In the genomic region with DNA sequence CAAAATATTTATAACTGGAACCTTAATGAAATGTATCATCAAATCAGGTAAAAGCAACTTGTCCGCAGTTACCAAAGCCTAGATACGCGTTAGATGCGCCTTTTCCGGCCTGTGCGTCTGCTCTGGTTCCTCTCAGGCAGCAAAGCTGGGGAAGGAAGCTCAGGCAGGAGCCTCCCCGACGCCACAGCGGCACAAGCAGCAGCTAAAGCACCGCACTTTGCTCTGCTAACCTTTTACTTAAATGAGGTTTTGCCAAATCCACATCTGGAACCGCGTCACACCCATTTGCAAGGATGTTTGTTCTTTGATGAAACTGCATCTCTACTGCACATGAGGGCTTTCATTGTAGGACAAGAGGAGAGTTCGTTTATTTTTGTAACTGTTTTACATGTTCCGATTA, we compare ENCODE assay signal across 15 cellular contexts. TPM values are rescaled to one million over a fixed set of nuclear protein-coding genes. Genes with fewer than 3 reads are reported as not detected.
DNase-seq lines count a peak whose midpoint lies in the region; ATAC-seq, FAIRE-seq and TF ChIP-seq lines count a peak whose summit lies in the region.
"Had no signal": no experiment of that assay in that cellular context is flagged by ENCODE, and none has a peak within 500 bp of the region (broad histone marks: within the 10 kb centered on the region; RNA-seq: fewer than 3 reads in every experiment).

No MANE protein-coding gene starts in this region.

- H3K36me3 Mint-ChIP-seq in chondrocyte (ENCODE audit: low read depth), result peaks cover 67% of the 10 kb centered on the region

- H3F3A ChIP-seq in SK-N-SH (replicated peaks; ENCODE audit: insufficient read depth), result peaks cover 18% of the 10 kb centered on the region

- no peaks in the 10 kb centered on the region for H3K79me2 ChIP-seq in SK-N-SH (ENCODE audit: insufficient read depth)
- H3K79me2 ChIP-seq in trophoblast cell (ENCODE audit: control insufficient read depth, insufficient read depth, low read length, poor library complexity), result peaks cover 2% of the 10 kb centered on the region

- H3K23ac ChIP-seq in trophoblast cell (ENCODE audit: low read length), result no peak overlapping the region

- no peak overlapping the region for H2BK12ac ChIP-seq in trophoblast cell (ENCODE audit: low read length)

- H3K36me3 ChIP-seq in SK-N-SH (replicated peaks in 1 of 2; ENCODE audit: control insufficient read depth in 1 of 2, insufficient read depth in 2 of 2, low read length in 1 of 2) (peaks cover 20 to 21% of the 10 kb centered on the region in 2 experiments), kidney (ENCODE audit: control insufficient read depth in 1 of 2, insufficient read depth in 2 of 2, low read length in 2 of 2) (no peaks in the 10 kb centered on the region), thoracic aorta (peaks cover 38% of the 10 kb centered on the region), trophoblast cell (ENCODE audit: control insufficient read depth in 1 of 2, insufficient read depth in 2 of 2, low read length in 2 of 2) (no peaks in the 10 kb centered on the region)
- H3K36me3 ChIP-seq: HAP-1 had no signal

- TF ChIP-seq CTCF in SK-N-SH (IDR thresholded peaks at IDR 0.05) (no peak), chondrocyte (IDR thresholded peaks at IDR 0.05) (no peak), kidney (IDR thresholded peaks at IDR 0.05; ENCODE audit: borderline replicate concordance, extremely low read depth, insufficient read depth) (no peak), thoracic aorta (IDR thresholded peaks at IDR 0.05) (no peak)

- H2AK5ac ChIP-seq in trophoblast cell (ENCODE audit: low read length), result no peak overlapping the region

- H3K27me3 ChIP-seq in SK-N-SH (ENCODE audit: insufficient read depth), result no peaks in the 10 kb centered on the region
- H3K27me3 ChIP-seq in thoracic aorta (replicated peaks; ENCODE audit: insufficient read depth), result no peaks in the 10 kb centered on the region
- no peaks in the 10 kb centered on the region for H3K27me3 ChIP-seq in trophoblast cell (ENCODE audit: insufficient read depth, low read length)

- CTCF ChIA-PET in SK-N-SH (lab: Yijun Ruan, JAX), result no interaction called here
- CTCF ChIA-PET in HEK293T (lab: Yijun Ruan, JAX), result no interaction called here

- peak overlapping the region; percentile 45 for H3K27ac Mint-ChIP-seq in chondrocyte (ENCODE audit: unreplicated experiment)

- H3K14ac ChIP-seq in trophoblast cell (ENCODE audit: low read length), result no peak overlapping the region

- H3K27me3 Mint-ChIP-seq in chondrocyte (ENCODE audit: low read depth), result no peaks in the 10 kb centered on the region

- no peaks in the 10 kb centered on the region for H3K9me2 ChIP-seq in SK-N-SH

- intact Hi-C loops in kidney (cut with DNase I), result no loop called here

- no peak overlapping the region for H3K4ac ChIP-seq in trophoblast cell (ENCODE audit: low read depth, low read length)

- ATAC-seq in SK-N-SH treated with all-trans-retinoic acid at 6 μM for 48 hours (no peak), thoracic aorta (ENCODE audit: insufficient number of reproducible peaks, low FRiP score, low read depth) (no peak)

- H3K27ac ChIP-seq in SK-N-SH (ENCODE audit: low read depth in 2 of 2, low read length in 1 of 2), result no peak overlapping the region
- H3K27ac ChIP-seq in kidney (ENCODE audit: low read depth in 2 of 2, low read length in 2 of 2), result no peak overlapping the region
- peak overlapping the region; percentile 3 to 97 for H3K27ac ChIP-seq in thoracic aorta
- no peak overlapping the region for H3K27ac ChIP-seq in trophoblast cell (ENCODE audit: low read depth, low read length)
- H3K27ac ChIP-seq: 22Rv1, C4-2B had no signal

- DNase-seq in SK-N-SH (peak; percentile 0), chondrocyte (ENCODE audit: low spot score) (no peak), kidney (peak; percentile 24), thoracic aorta (ENCODE audit: low spot score) (no peak), trophoblast cell (no peak), HEK293T (ENCODE audit: extremely low spot score) (no peak), NOMO-1 (lab: John Stamatoyannopoulos, UW; ENCODE audit: unreplicated experiment in 2 of 2) (no peak)
- DNase-seq: NCI-H1436, NCI-H2029 treated with DMSO at 0.1 percent for 48 hours, NCI-H510A, SIG-M5 had no signal

- POLR2A ChIA-PET in SK-N-SH (lab: Yijun Ruan, JAX) (no interaction called here), HEK293T (lab: Yijun Ruan, JAX) (no interaction called here)

- H3K4me2 ChIP-seq in SK-N-SH, result no peak overlapping the region
- no peak overlapping the region for H3K4me2 ChIP-seq in trophoblast cell (ENCODE audit: low read length)

- peaks cover 4% of the 10 kb centered on the region for H3K9me3 Mint-ChIP-seq in chondrocyte (ENCODE audit: low read depth)

- H3K9ac ChIP-seq in SK-N-SH (no peak overlapping the region), kidney (ENCODE audit: low read length in 2 of 2) (no peak overlapping the region), trophoblast cell (ENCODE audit: low read length) (no peak overlapping the region)

- no peak for FAIRE-seq in kidney (lab: Jason Lieb, UNC)

- H3K4me1 ChIP-seq in SK-N-SH (ENCODE audit: control insufficient read depth in 1 of 2, insufficient read depth in 2 of 2, low read depth in 1 of 2, low read length in 1 of 2) (peaks cover 0 to 11% of the 10 kb centered on the region in 2 experiments; a peak in 3 of 4 replicates), kidney (ENCODE audit: control insufficient read depth in 1 of 2, insufficient read depth in 1 of 2, low read depth in 1 of 2, low read length in 2 of 2) (peaks cover 3 to 4% of the 10 kb centered on the region in 2 donors), thoracic aorta (ENCODE audit: control insufficient read depth in 1 of 2, low read depth in 2 of 2) (peaks cover 16 to 32% of the 10 kb centered on the region in 2 donors), trophoblast cell (ENCODE audit: control insufficient read depth in 1 of 2, insufficient read depth in 2 of 2, low read length in 2 of 2) (peaks cover 0 to 2% of the 10 kb centered on the region in 2 experiments)

- H2BK5ac ChIP-seq in trophoblast cell (ENCODE audit: low read depth, low read length, poor library complexity), result no peak overlapping the region

- no peak overlapping the region for H4K91ac ChIP-seq in trophoblast cell (ENCODE audit: low read depth, low read length)

- peaks cover 42% of the 10 kb centered on the region for H3K4me1 Mint-ChIP-seq in chondrocyte (ENCODE audit: low read depth)

- H2AFZ ChIP-seq in SK-N-SH (ENCODE audit: low read depth), result no peak overlapping the region
- no peak overlapping the region for H2AFZ ChIP-seq in trophoblast cell (ENCODE audit: insufficient read depth, low read length, poor library complexity)

- H4K20me1 ChIP-seq in SK-N-SH (ENCODE audit: insufficient read depth), result no peaks in the 10 kb centered on the region

- no peak overlapping the region for H3K18ac ChIP-seq in trophoblast cell (ENCODE audit: low read length)

- TF ChIP-seq RAD21 in SK-N-SH (IDR thresholded peaks at IDR 0.05; ENCODE audit: low read length), result no peak

- H4K8ac ChIP-seq in trophoblast cell (ENCODE audit: low read depth, low read length), result no peak overlapping the region

- H3K79me1 ChIP-seq in trophoblast cell (ENCODE audit: low read length), result peaks cover 5% of the 10 kb centered on the region

- WGBS in SK-N-SH (ENCODE audit: low lambda C conversion rate), result 83% methylated on average over 13 of the region's 14 CpGs
- WGBS in trophoblast cell (ENCODE audit: extremely low coverage, insufficient coverage, insufficient read length), result no CpG with 5 or more reads among the region's 14 CpGs

- H4K12ac ChIP-seq in trophoblast cell (ENCODE audit: low read depth, low read length), result no peak overlapping the region

- H2BK120ac ChIP-seq in trophoblast cell (ENCODE audit: insufficient read depth, low read length, poor library complexity), result no peak overlapping the region

- no peaks in the 10 kb centered on the region for H3K9me3 ChIP-seq in SK-N-SH
- H3K9me3 ChIP-seq in kidney (ENCODE audit: control insufficient read depth in 1 of 2, low read length in 2 of 2), result no peaks in the 10 kb centered on the region
- no peaks in the 10 kb centered on the region for H3K9me3 ChIP-seq in thoracic aorta
- peaks cover 5% of the 10 kb centered on the region for H3K9me3 ChIP-seq in trophoblast cell (ENCODE audit: insufficient read depth, low read depth, low read length)
- H3K9me3 ChIP-seq: HAP-1 had no signal

- no peak for TF ChIP-seq EP300 in SK-N-SH (IDR thresholded peaks at IDR 0.05; ENCODE audit: borderline replicate concordance in 1 of 2, low read depth in 1 of 2, low read length in 1 of 2)

- H3K4me3 ChIP-seq in SK-N-SH (ENCODE audit: low read depth in 2 of 2, low read length in 1 of 2) (no peak overlapping the region), kidney (ENCODE audit: low read length in 2 of 2) (no peak overlapping the region), thoracic aorta (no peak overlapping the region), trophoblast cell (ENCODE audit: low read depth, low read length) (no peak overlapping the region)
- H3K4me3 ChIP-seq: HAP-1 had no signal

- H3K4me3 Mint-ChIP-seq in chondrocyte (ENCODE audit: unreplicated experiment), result no peak overlapping the region

TF ChIP-seq in SK-N-SH, 30 proteins besides CTCF, POLR2A, EP300 and RAD21 (continues in another document):
- TF ChIP-seq FOSL2 (IDR thresholded peaks at IDR 0.05; ENCODE audit: borderline replicate concordance, low read depth) (no peak), FOXJ3 (CRISPR knock-in tag; IDR thresholded peaks at IDR 0.05) (no peak)

TF ChIP-seq in SK-N-SH treated with all-trans-retinoic acid at 6 μM for 48 hours, 23 proteins besides CTCF, POLR2A, EP300 and RAD21 (continues in another document):
- TF ChIP-seq CSDC2 (CRISPR knock-in tag; IDR thresholded peaks at IDR 0.05), result no peak

TF ChIP-seq in HEK293T, 16 proteins besides CTCF, POLR2A, EP300 and RAD21 (continues in another document):
- TF ChIP-seq FOXM1 (IDR thresholded peaks at IDR 0.05; ENCODE audit: borderline replicate concordance) (no peak), SUZ12 (IDR thresholded peaks at IDR 0.05) (no peak), ARNT (IDR thresholded peaks at IDR 0.05) (no peak), FOXA1 (IDR thresholded peaks at IDR 0.05) (no peak)
- TF ChIP-seq, protein P1, sequence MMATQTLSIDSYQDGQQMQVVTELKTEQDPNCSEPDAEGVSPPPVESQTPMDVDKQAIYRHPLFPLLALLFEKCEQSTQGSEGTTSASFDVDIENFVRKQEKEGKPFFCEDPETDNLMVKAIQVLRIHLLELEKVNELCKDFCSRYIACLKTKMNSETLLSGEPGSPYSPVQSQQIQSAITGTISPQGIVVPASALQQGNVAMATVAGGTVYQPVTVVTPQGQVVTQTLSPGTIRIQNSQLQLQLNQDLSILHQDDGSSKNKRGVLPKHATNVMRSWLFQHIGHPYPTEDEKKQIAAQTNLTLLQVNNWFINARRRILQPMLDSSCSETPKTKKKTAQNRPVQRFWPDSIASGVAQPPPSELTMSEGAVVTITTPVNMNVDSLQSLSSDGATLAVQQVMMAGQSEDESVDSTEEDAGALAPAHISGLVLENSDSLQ (IDR thresholded peaks at IDR 0.05), result no peak

RNA-seq across cellular contexts. Expression of a gene that starts 36.8 kb away (rescaled TPM):
- polyA plus RNA-seq in SK-N-SH (2012; rRNA removed), result 105 and 166 TPM in 2 replicates
- 65.3 and 85.1 TPM in 2 replicates for polyA plus RNA-seq in SK-N-SH (2012; cell fraction: cytosol; rRNA removed)
- polyA plus RNA-seq in SK-N-SH (2012; cell fraction: nucleus; rRNA removed), result 172 and 184 TPM in 2 replicates
- 1,244 to 1,906 TPM (median 1,285 TPM) in 3 replicates for total RNA-seq in chondrocyte
- 33.4 TPM for total RNA-seq in kidney
- 2.7 TPM for polyA plus RNA-seq in kidney (ENCODE audit: insufficient read depth, low read depth, low replicate concordance)
- 100 to 1,000 TPM; 673 to 817 TPM for total RNA-seq in thoracic aorta
- 0.12 and 0.24 TPM in 2 replicates for polyA plus RNA-seq in trophoblast cell (2013)

Comparison
In these comparisons a context has a peak if more than half of its experiments do, and no peak if none do; other contexts are left out.
1. DNase-seq: peak in SK-N-SH (single experiment) and kidney (single experiment); none in chondrocyte (single experiment), thoracic aorta (single experiment), trophoblast cell (0 of 2), HEK293T (single experiment) and NOMO-1 (0 of 2).
2. H3K27ac ChIP-seq: peak in thoracic aorta (2 of 2); none in SK-N-SH (0 of 2), kidney (0 of 2) and trophoblast cell (single experiment).
3. RNA of a gene that starts 36.8 kb away (total RNA-seq): 1,244 to 1,906 TPM in chondrocyte and 673 to 817 TPM in thoracic aorta; 33.4 TPM in kidney (single experiment); every median in the first group is over 10 times any median in the second.